ENCODE assay signal across 2 cellular contexts in genomic region chr1:211890091-211890995, GRCh38.
TF ChIP-seq lines count a peak whose summit lies in the region.

No MANE protein-coding gene starts in this region.

TF ChIP-seq in WTC11, 78 proteins besides CTCF, POLR2A, EP300 and RAD21:
- peak; percentile 77 for TF ChIP-seq NFYB (CRISPR knock-in tag; conservative IDR thresholded peaks at IDR 0.05; ENCODE audit: low read depth)
TF ChIP-seq in WTC11: peak in this region for 1; not testable (repeated sequence) for 77.

TF ChIP-seq in H1, 55 proteins besides CTCF, POLR2A, EP300 and RAD21:
- 0 out of 2 replicates have a peak, but pooled peaks have one; percentile 37 for TF ChIP-seq SP1 (IDR thresholded peaks at IDR 0.05; ENCODE audit: low read depth, low read length)
